Comparison of ENCODE assay signal across 24 cellular contexts in genomic region chr17:53106886-53107285, GRCh38.
"Had no signal": no experiment of that assay in that cellular context is flagged by ENCODE, and none has a peak within 500 bp of the region (broad histone marks: within the 10 kb centered on the region; RNA-seq: fewer than 3 reads in every experiment).

No MANE protein-coding gene starts in this region.

- H3K27ac ChIP-seq: colonic mucosa, coronary artery, dorsolateral prefrontal cortex, epithelial cell of prostate, esophagus muscularis mucosa, esophagus squamous epithelium, foreskin keratinocyte, gastrocnemius medialis, gastroesophageal sphincter, heart left ventricle, heart right ventricle had no signal

- H3K9me3 Mint-ChIP-seq: endodermal cell had no signal

- H3K9me3 ChIP-seq: colonic mucosa, esophagus muscularis mucosa, esophagus squamous epithelium, gastrocnemius medialis, gastroesophageal sphincter, heart left ventricle had no signal

- ATAC-seq: effector memory CD8-positive, alpha-beta T cell; foreskin keratinocyte; gastrocnemius medialis; gastroesophageal sphincter; heart left ventricle; heart right ventricle had no signal

- DNase-seq: colonic mucosa; cortex of kidney; dermis blood vessel endothelial cell; dorsolateral prefrontal cortex; effector CD4-positive, alpha-beta T cell; effector CD8-positive, alpha-beta T cell; effector memory CD4-positive, alpha-beta T cell; effector memory CD8-positive, alpha-beta T cell; endodermal cell; erythroblast; esophagus squamous epithelium; foreskin fibroblast; foreskin keratinocyte; foreskin melanocyte; gastrocnemius medialis; glutamatergic neuron; head of caudate nucleus; heart left ventricle; heart right ventricle had no signal

- H3K4me3 Mint-ChIP-seq: dendritic cell treated with granulocyte-macrophage colony-stimulating factor and Interleukin-4, amounts not matched to agents 40 ng/mL and 50 ng/mL, for 4 days; effector memory CD8-positive, alpha-beta T cell; endodermal cell had no signal

- H3K27me3 ChIP-seq: colonic mucosa, dorsolateral prefrontal cortex, esophagus muscularis mucosa, esophagus squamous epithelium, foreskin keratinocyte, gastrocnemius medialis, gastroesophageal sphincter, heart left ventricle, heart right ventricle had no signal

- H3K27ac Mint-ChIP-seq: dendritic cell treated with granulocyte-macrophage colony-stimulating factor and Interleukin-4, amounts not matched to agents 40 ng/mL and 50 ng/mL, for 4 days; effector memory CD8-positive, alpha-beta T cell; endodermal cell had no signal

- H3K4me1 ChIP-seq: colonic mucosa, esophagus muscularis mucosa, esophagus squamous epithelium, foreskin keratinocyte, gastrocnemius medialis, gastroesophageal sphincter, heart left ventricle, heart right ventricle had no signal

- H3K4me1 Mint-ChIP-seq: endodermal cell had no signal

- H3K27me3 Mint-ChIP-seq: dendritic cell treated with granulocyte-macrophage colony-stimulating factor and Interleukin-4, amounts not matched to agents 40 ng/mL and 50 ng/mL, for 4 days; effector memory CD8-positive, alpha-beta T cell had no signal

- H3K36me3 ChIP-seq: colonic mucosa, esophagus muscularis mucosa, esophagus squamous epithelium, gastrocnemius medialis, gastroesophageal sphincter, heart left ventricle, heart right ventricle had no signal

- H3K4me3 ChIP-seq: colonic mucosa, coronary artery, dorsolateral prefrontal cortex, esophagus muscularis mucosa, esophagus squamous epithelium, gastrocnemius medialis, gastroesophageal sphincter, heart left ventricle, heart right ventricle had no signal
